ENCODE assay signal across 22 cellular contexts in genomic region chr13:112715715-112716460, GRCh38. TPM values are rescaled to one million over a fixed set of nuclear protein-coding genes. Genes with fewer than 3 reads are reported as not detected.
DNase-seq lines count a peak whose midpoint lies in the region; ATAC-seq and TF ChIP-seq lines count a peak whose summit lies in the region.
"Had no signal": no experiment of that assay in that cellular context is flagged by ENCODE, and none has a peak within 500 bp of the region (broad histone marks: within the 10 kb centered on the region; RNA-seq: fewer than 3 reads in every experiment).

No MANE protein-coding gene starts in this region.

- intact Hi-C loops in spleen (cut with DNase I; ENCODE audit: low total_unique reads): no loop called here

- peaks cover 5% of the 10 kb centered on the region for H3K36me3 Mint-ChIP-seq in chondrocyte (ENCODE audit: low read depth)

- TF ChIP-seq CTCF in spleen (IDR thresholded peaks at IDR 0.05 in 8 of 11, conservative IDR thresholded peaks at IDR 0.05 in 3 of 11) (no peak), chondrocyte (IDR thresholded peaks at IDR 0.05) (no peak)

- peaks cover 14% of the 10 kb centered on the region for H3K4me1 Mint-ChIP-seq in chondrocyte (ENCODE audit: low read depth)

- no peak overlapping the region for H3K27ac Mint-ChIP-seq in chondrocyte (ENCODE audit: unreplicated experiment)
- H3K27ac Mint-ChIP-seq: activated T-helper 2 cell treated with anti-CD3 and anti-CD28 coated beads, Interferon-gamma antibody, Interleukin-2, Interleukin-4, amounts not matched to agents 10 μg/mL and 5 μg/mL and 100 μg/mL, durations not matched to agents 14 hours and 24 hours and 36 hours had no signal

- peaks cover 39% of the 10 kb centered on the region for H3K4me1 ChIP-seq in HUES64 (ENCODE audit: insufficient read depth, low read length)
- H3K4me1 ChIP-seq in spleen: peaks cover 5 to 32% (median 18%) of the 10 kb centered on the region in 6 donors

- H3K9me3 Mint-ChIP-seq in chondrocyte (ENCODE audit: low read depth): peaks cover 9% of the 10 kb centered on the region
- H3K9me3 Mint-ChIP-seq: activated T-helper 2 cell treated with anti-CD3 and anti-CD28 coated beads, Interferon-gamma antibody, Interleukin-2, Interleukin-4, amounts not matched to agents 10 μg/mL and 5 μg/mL and 100 μg/mL, durations not matched to agents 14 hours and 24 hours and 36 hours had no signal

- no peak overlapping the region for H3K4me3 ChIP-seq in HUES64 (ENCODE audit: low read length)
- no peak overlapping the region for H3K4me3 ChIP-seq in spleen
- H3K4me3 ChIP-seq: adrenal gland, pancreas, skin epidermis had no signal

- DNase-seq in NCI-H2171 treated with DMSO at 0.1 percent for 48 hours (lab: John Stamatoyannopoulos, UW): peak; percentile 6
- DNase-seq in NCI-H2171 (lab: John Stamatoyannopoulos, UW): no peak
- DNase-seq in left kidney (ENCODE audit: low read depth, low spot score): peak; percentile 55
- DNase-seq in spleen: peak; percentile 53
- DNase-seq in chondrocyte (ENCODE audit: low spot score): no peak
- no peak for DNase-seq in EL
- DNase-seq: 8988T; activated CD4-positive, alpha-beta T cell treated with anti-CD3 and anti-CD28 coated beads for 1 hour; adrenal gland; central memory CD4-positive, alpha-beta T cell; KBM-7; MV-4-11; NCI-H187; NCI-H526 treated with DMSO at 0.1 percent for 48 hours; pancreas; stimulated activated CD4-positive, alpha-beta T cell treated with anti-CD3 and anti-CD28 coated beads, Interleukin-4, amount 100 ng/mL, for 24 hours had no signal

- no peaks in the 10 kb centered on the region for H3K27me3 ChIP-seq in HUES64 (ENCODE audit: insufficient read depth, low read length)
- no peaks in the 10 kb centered on the region for H3K27me3 ChIP-seq in spleen (replicated peaks in 1 of 7)
- H3K27me3 ChIP-seq: adrenal gland, pancreas had no signal

- H3K36me3 ChIP-seq in HUES64 (ENCODE audit: insufficient read depth, low read length) (no peaks in the 10 kb centered on the region), spleen (peaks cover 0 to 19% (median 0%) of the 10 kb centered on the region in 6 donors)
- H3K36me3 ChIP-seq: adrenal gland, pancreas had no signal

- ATAC-seq in GM19395 (IDR thresholded peaks at IDR 0.05; ENCODE audit: unreplicated experiment): no peak
- ATAC-seq: esophagus mucosa, left ventricle myocardium superior, pancreas had no signal

- TF ChIP-seq POLR2A in spleen (IDR thresholded peaks at IDR 0.05): no peak

- H3K27ac ChIP-seq in HUES64 (ENCODE audit: low read depth, low read length) (0 out of 2 replicates have a peak overlapping the region, but pooled peaks have one; percentile 13), spleen (no peak overlapping the region)
- H3K27ac ChIP-seq: adrenal gland, pancreas, skin epidermis had no signal

- H3K9me3 ChIP-seq in HUES64 (ENCODE audit: insufficient read depth, low read depth, low read length) (no peaks in the 10 kb centered on the region), spleen (no peaks in the 10 kb centered on the region)
- H3K9me3 ChIP-seq: adrenal gland, pancreas had no signal

- H3K27me3 Mint-ChIP-seq in chondrocyte (ENCODE audit: low read depth): no peaks in the 10 kb centered on the region

- H3K4me3 Mint-ChIP-seq in chondrocyte (ENCODE audit: unreplicated experiment): no peak overlapping the region

- WGBS in HUES64: 79% methylated on average over 12 of the region's 13 CpGs
- WGBS in spleen, 5 donors: 72 to 98% (median 78%) methylated on average over 5 to 13 of the region's 13 CpGs

- H3K9ac ChIP-seq in HUES64 (ENCODE audit: low read depth, low read length): no peak overlapping the region

RNA-seq across cellular contexts. Expression of gene ATP11A, which starts 26.1 kb away (rescaled TPM):
- 14.7 TPM for polyA plus RNA-seq in HUES64 (2013, experiment 1 of 2)
- polyA plus RNA-seq in HUES64 (2013, experiment 2 of 2): 18.6 TPM
- total RNA-seq in spleen (10 to 100 TPM; 57.3 to 91.3 (median 65.0) TPM), chondrocyte (13.1 to 22.2 TPM (median 15.4 TPM) in 3 replicates)
- polyA plus RNA-seq in spleen: 1 to 10 TPM; 2.7 to 5.5 (median 3.0) TPM

Comparison
In these comparisons a context has a peak if more than half of its experiments do, and no peak if none do; other contexts are left out.
1. DNase-seq: peak in NCI-H2171 treated with DMSO at 0.1 percent for 48 hours (single experiment), left kidney (single experiment) and spleen (single experiment); none in NCI-H2171 (single experiment), chondrocyte (single experiment) and EL (single experiment).